In the genomic region with DNA sequence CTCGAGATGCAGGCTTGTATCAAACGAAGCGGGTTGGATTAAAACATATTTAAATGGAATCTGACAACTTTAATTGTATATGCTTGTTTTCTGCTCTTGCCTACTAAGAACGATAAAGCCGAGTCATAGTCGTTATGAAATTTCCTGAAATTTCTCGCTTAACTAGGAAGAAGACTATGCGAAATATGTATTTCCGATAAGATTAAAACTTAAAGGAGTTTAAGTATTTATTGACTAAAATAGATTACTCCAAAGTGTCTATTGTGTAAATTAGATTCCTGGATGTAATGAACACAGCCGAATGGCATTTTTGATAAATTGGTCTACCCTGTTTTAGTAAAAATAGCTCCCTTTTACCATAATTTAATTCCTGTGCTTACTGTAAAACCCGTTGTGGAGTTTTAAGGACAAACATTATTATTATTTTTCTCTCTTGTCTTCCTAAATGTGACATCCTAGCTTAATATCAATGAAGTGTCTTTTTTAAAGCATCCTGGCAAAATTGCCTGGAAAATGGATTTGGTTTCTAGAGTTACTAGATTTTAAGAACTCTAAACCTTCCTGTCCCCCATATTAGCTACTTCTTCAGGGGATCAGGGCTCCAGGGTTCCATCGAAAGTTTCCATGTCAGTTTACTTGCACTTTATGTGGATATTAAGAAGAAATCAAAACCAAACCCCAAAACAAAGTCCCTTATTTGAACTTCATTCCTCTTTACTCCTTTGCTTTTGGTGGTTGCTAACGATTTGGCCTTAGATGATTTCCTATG, we compare ENCODE assay signal across 8 cellular contexts. TPM values are rescaled to one million over a fixed set of nuclear protein-coding genes. Genes with fewer than 3 reads are reported as not detected.
A peak's percentile ranks its signal among the peaks of the same experiment; 100 is the strongest.
DNase-seq lines count a peak whose midpoint lies in the region; ATAC-seq and TF ChIP-seq lines count a peak whose summit lies in the region.

No MANE protein-coding gene starts in this region.

- peak overlapping the region; percentile 90 for H3K4me3 ChIP-seq in psoas muscle

- intact Hi-C loops in psoas muscle (cut with DNase I): loop anchor here (5.0 to 10.0 kb wide), 4 partner anchors 39 to 417 kb away; no protein-coding TSS in a partner anchor

- in situ Hi-C loops in G401 (cut with HindIII; ENCODE audit: low sequenced_read_pairs): no loop called here

- H3K9me3 ChIP-seq in psoas muscle: no peaks in the 10 kb centered on the region

- H3K36me3 ChIP-seq in psoas muscle (ENCODE audit: insufficient read depth in 1 of 2, low read depth in 1 of 2): no peaks in the 10 kb centered on the region

- peaks cover 28% of the 10 kb centered on the region for H3K4me1 ChIP-seq in psoas muscle

- peak; percentile 49 for DNase-seq in G401 (ENCODE audit: low spot score)
- no peak for DNase-seq in RWPE1 (ENCODE audit: low spot score)
- peak; percentile 32 for DNase-seq in fibroblast of gingiva (ENCODE audit: low read depth)
- no peak for DNase-seq in psoas muscle
- no peak for DNase-seq in midbrain (lab: John Stamatoyannopoulos, UW)
- DNase-seq in NCI-H2081 treated with DMSO at 0.1 percent for 48 hours (lab: John Stamatoyannopoulos, UW): no peak
- no peak for DNase-seq in NCI-H1092 (lab: John Stamatoyannopoulos, UW)
- no peak for DNase-seq in NCI-H345 (lab: John Stamatoyannopoulos, UW)

- no peaks in the 10 kb centered on the region for H3K27me3 ChIP-seq in psoas muscle (ENCODE audit: insufficient read depth in 3 of 3, low read length in 2 of 3)

- H3K27ac ChIP-seq in RWPE1 (peak overlapping the region; percentile 89), psoas muscle (peak overlapping the region; percentile 78)

- TF ChIP-seq CTCF in RWPE1 (conservative IDR thresholded peaks at IDR 0.05; ENCODE audit: low read depth) (no peak), psoas muscle (IDR thresholded peaks at IDR 0.05) (no peak)

- WGBS in psoas muscle, 3 donors: 46 to 61% (median 48%) methylated on average over 13 of the region's 13 CpGs

- CTCF ChIA-PET in RWPE1 (lab: Yijun Ruan, JAX): interaction anchor here (0.6 to 1.3 kb wide), 3 partner anchors 20 to 275 kb away, joined by 3 read pairs; no protein-coding TSS in a partner anchor

- POLR2A ChIA-PET in RWPE1 (lab: Yijun Ruan, JAX; ENCODE audit: low non-redundant PET): no interaction called here

- ATAC-seq in psoas muscle: no peak

RNA-seq across cellular contexts. Expression of a gene that starts 0.7 kb away (rescaled TPM):
- total RNA-seq in G401 (2014; rRNA removed; shearing (Covaris generic)): 18.0 and 23.2 TPM in 2 replicates
- 10 to 100 TPM; 72.4 to 95.6 (median 76.2) TPM for total RNA-seq in psoas muscle
- polyA plus RNA-seq in psoas muscle: 10 to 100 TPM; 12.5 to 35.3 (median 17.7) TPM

Comparison
In these comparisons a context has a peak if more than half of its experiments do, and no peak if none do; other contexts are left out.
1. DNase-seq: peak in G401 (single experiment) and fibroblast of gingiva (single experiment); none in RWPE1 (single experiment), psoas muscle (0 of 2), midbrain (single experiment), NCI-H2081 treated with DMSO at 0.1 percent for 48 hours (single experiment), NCI-H1092 (single experiment) and NCI-H345 (single experiment).